8 cellular contexts compared by ENCODE assay signal in genomic region chr14:73786942-73787759, GRCh38.
DNase-seq lines count a peak whose midpoint lies in the region; ATAC-seq and TF ChIP-seq lines count a peak whose summit lies in the region.

No MANE protein-coding gene starts in this region.

- peak; percentile 30 for DNase-seq in NCI-H2227 (lab: John Stamatoyannopoulos, UW; ENCODE audit: unreplicated experiment)
- DNase-seq in NCI-H2227 treated with DMSO at 0.1 percent for 48 hours (lab: John Stamatoyannopoulos, UW): no peak
- peak; percentile 64 for DNase-seq in central memory CD4-positive, alpha-beta T cell
- DNase-seq in stimulated activated CD4-positive, alpha-beta T cell treated with anti-CD3 and anti-CD28 coated beads, Interleukin-1b, Interleukin-23, amount 100 ng/mL, for 48 hours: peak; percentile 45

- TF ChIP-seq CTCF in VCaP (conservative IDR thresholded peaks at IDR 0.05): no peak

- ATAC-seq in HG03175 (IDR thresholded peaks at IDR 0.05; ENCODE audit: unreplicated experiment): peak; percentile 39
- no peak for ATAC-seq in GM18858 (IDR thresholded peaks at IDR 0.05; ENCODE audit: unreplicated experiment)

- H3K27me3 ChIP-seq in layer of hippocampus (ENCODE audit: control insufficient read depth, insufficient read depth, low read length): no peaks in the 10 kb centered on the region

- H3K27ac ChIP-seq in VCaP (peak overlapping the region; percentile 99), layer of hippocampus (ENCODE audit: low read depth, low read length) (peak overlapping the region; percentile 93)
